28 cellular contexts compared by ENCODE assay signal in genomic region chr1:90362163-90362562, GRCh38.
"Had no signal": no experiment of that assay in that cellular context is flagged by ENCODE, and none has a peak within 500 bp of the region (broad histone marks: within the 10 kb centered on the region; RNA-seq: fewer than 3 reads in every experiment).

No MANE protein-coding gene starts in this region.

- H3K27me3 Mint-ChIP-seq: stimulated activated memory B cell treated with anti-CD40 and anti-IgM and Interleukin-4, amounts not matched to agents 10 μg/mL and 1 μg/mL and 100 μg/mL, for 72 hours had no signal

- H3K27ac ChIP-seq: stomach, suprapubic skin, testis, thoracic aorta, thyroid gland, tibial artery, tibial nerve, transverse colon, upper lobe of left lung, upper lobe of right lung, uterus, vagina had no signal

- H3K4me3 Mint-ChIP-seq: stimulated activated effector memory CD8-positive, alpha-beta T cell treated with anti-CD3 and anti-CD28 coated beads, Interleukin-12 subunit alpha, Interleukin-12 subunit beta, amount 100 ng/mL, for 72 hours; stimulated activated memory B cell treated with anti-CD40 and anti-IgM and Interleukin-4, amounts not matched to agents 10 μg/mL and 1 μg/mL and 100 μg/mL, for 72 hours; stimulated activated naive B cell treated with anti-CD40 and anti-IgM and Interleukin-4, amounts not matched to agents 10 μg/mL and 1 μg/mL and 100 μg/mL, for 72 hours; stimulated activated naive CD8-positive, alpha-beta T cell treated with anti-CD3 and anti-CD28 coated beads, Interleukin-15, amount 100 ng/mL, for 72 hours; stimulated activated naive CD8-positive, alpha-beta T cell treated with anti-CD3 and anti-CD28 coated beads, Interleukin-15, Interleukin-2, amounts not matched to agents 100 ng/mL and 50 ng/mL, for 24 hours; type B pancreatic cell had no signal

- H3K36me3 Mint-ChIP-seq: stimulated activated effector memory CD8-positive, alpha-beta T cell treated with anti-CD3 and anti-CD28 coated beads, Interleukin-12 subunit alpha, Interleukin-12 subunit beta, amount 100 ng/mL, for 72 hours; stimulated activated memory B cell treated with anti-CD40 and anti-IgM and Interleukin-4, amounts not matched to agents 10 μg/mL and 1 μg/mL and 100 μg/mL, for 72 hours; stimulated activated naive B cell treated with anti-CD40 and anti-IgM and Interleukin-4, amounts not matched to agents 10 μg/mL and 1 μg/mL and 100 μg/mL, for 72 hours; type B pancreatic cell had no signal

- H3K4me1 ChIP-seq: stomach, suprapubic skin, testis, tibial nerve, transverse colon, upper lobe of left lung, upper lobe of right lung, uterus, vagina had no signal

- DNase-seq: stimulated activated CD4-positive, alpha-beta T cell treated with anti-CD3 and anti-CD28 coated beads, Interleukin-2, amount 100 ng/mL, for 48 hours; stimulated activated CD4-positive, alpha-beta T cell treated with anti-CD3 and anti-CD28 coated beads, Interleukin-4, amount 100 ng/mL, for 1 hour; stimulated activated CD4-positive, alpha-beta T cell treated with anti-CD3 and anti-CD28 coated beads, Interleukin-4, amount 100 ng/mL, for 24 hours; stimulated activated CD4-positive, alpha-beta T cell treated with anti-CD3 and anti-CD28 coated beads, Interleukin-4, amount 100 ng/mL, for 4 hours; stimulated activated CD8-positive, alpha-beta memory T cell treated with anti-CD3 and anti-CD28 coated beads, Interleukin-4, amount 100 ng/mL, for 48 hours; stimulated activated naive B cell treated with anti-CD40 and anti-IgM and Interleukin-4, amounts not matched to agents 10 μg/mL and 1 μg/mL and 100 μg/mL, for 72 hours; stimulated activated naive CD4-positive, alpha-beta T cell; stimulated activated naive CD4-positive, alpha-beta T cell treated with Interleukin-2 at 50 U/mL for 16 hours; stimulated activated naive CD8-positive, alpha-beta T cell treated with anti-CD3 and anti-CD28 coated beads, Interleukin-15, amount 100 ng/mL, for 72 hours; stimulated activated naive CD8-positive, alpha-beta T cell treated with anti-CD3 and anti-CD28 coated beads, Interleukin-15, Interleukin-2, amounts not matched to agents 100 U/mL and 50 U/mL, for 24 hours; stomach; substantia nigra; testis; thyroid gland; tibial artery; transverse colon; trophoblast cell; upper lobe of left lung; upper lobe of right lung; uterus had no signal

- ATAC-seq: stimulated activated effector memory CD8-positive, alpha-beta T cell treated with anti-CD3 and anti-CD28 coated beads, Interleukin-12 subunit alpha, Interleukin-12 subunit beta, amount 100 ng/mL, for 72 hours; stimulated activated memory B cell treated with anti-CD40 and anti-IgM and Interleukin-4, amounts not matched to agents 10 μg/mL and 1 μg/mL and 100 μg/mL, for 72 hours; stimulated activated naive B cell treated with anti-CD40 and anti-IgM and Interleukin-4, amounts not matched to agents 10 μg/mL and 1 μg/mL and 100 μg/mL, for 72 hours; stimulated activated naive CD8-positive, alpha-beta T cell treated with anti-CD3 and anti-CD28 coated beads, Interleukin-15, amount 100 ng/mL, for 72 hours; stimulated activated naive CD8-positive, alpha-beta T cell treated with anti-CD3 and anti-CD28 coated beads, Interleukin-15, Interleukin-2, amounts not matched to agents 100 U/mL and 50 U/mL, for 24 hours; upper lobe of right lung had no signal

- H3K9me3 Mint-ChIP-seq: type B pancreatic cell had no signal

- H3K27ac Mint-ChIP-seq: stimulated activated effector memory CD8-positive, alpha-beta T cell treated with anti-CD3 and anti-CD28 coated beads, Interleukin-12 subunit alpha, Interleukin-12 subunit beta, amount 100 ng/mL, for 72 hours; stimulated activated memory B cell treated with anti-CD40 and anti-IgM and Interleukin-4, amounts not matched to agents 10 μg/mL and 1 μg/mL and 100 μg/mL, for 72 hours; stimulated activated naive B cell treated with anti-CD40 and anti-IgM and Interleukin-4, amounts not matched to agents 10 μg/mL and 1 μg/mL and 100 μg/mL, for 72 hours; stimulated activated naive CD8-positive, alpha-beta T cell treated with anti-CD3 and anti-CD28 coated beads, Interleukin-15, amount 100 ng/mL, for 72 hours; stimulated activated naive CD8-positive, alpha-beta T cell treated with anti-CD3 and anti-CD28 coated beads, Interleukin-15, Interleukin-2, amounts not matched to agents 100 ng/mL and 50 ng/mL, for 24 hours; type B pancreatic cell had no signal

- H3K9me3 ChIP-seq: stomach, suprapubic skin, testis, thoracic aorta, thyroid gland, tibial nerve, transverse colon, upper lobe of left lung, upper lobe of right lung, uterus, vagina had no signal

- H3K36me3 ChIP-seq: stomach, suprapubic skin, thoracic aorta, thyroid gland, tibial artery, tibial nerve, transverse colon, upper lobe of left lung, upper lobe of right lung, uterus, vagina had no signal

- H3K4me3 ChIP-seq: stomach, suprapubic skin, testis, thoracic aorta, thyroid gland, tibial artery, tibial nerve, transverse colon, upper lobe of left lung, upper lobe of right lung, uterus, vagina had no signal

- H3K4me1 Mint-ChIP-seq: stimulated activated effector memory CD8-positive, alpha-beta T cell treated with anti-CD3 and anti-CD28 coated beads, Interleukin-12 subunit alpha, Interleukin-12 subunit beta, amount 100 ng/mL, for 72 hours; stimulated activated memory B cell treated with anti-CD40 and anti-IgM and Interleukin-4, amounts not matched to agents 10 μg/mL and 1 μg/mL and 100 μg/mL, for 72 hours; stimulated activated naive B cell treated with anti-CD40 and anti-IgM and Interleukin-4, amounts not matched to agents 10 μg/mL and 1 μg/mL and 100 μg/mL, for 72 hours; stimulated activated naive CD8-positive, alpha-beta T cell treated with anti-CD3 and anti-CD28 coated beads, Interleukin-15, amount 100 ng/mL, for 72 hours had no signal

- H3K27me3 ChIP-seq: stomach, suprapubic skin, testis, thyroid gland, tibial artery, tibial nerve, transverse colon, upper lobe of left lung, upper lobe of right lung, uterus, vagina had no signal
